Comparison of ENCODE assay signal across 23 cellular contexts in genomic region chr6:162200945-162201692, GRCh38.
"Had no signal": no experiment of that assay in that cellular context is flagged by ENCODE, and none has a peak within 500 bp of the region (broad histone marks: within the 10 kb centered on the region; RNA-seq: fewer than 3 reads in every experiment).

No MANE protein-coding gene starts in this region.

- FAIRE-seq: colon, keratinocyte, urothelium cell line had no signal

- H3K4me3 ChIP-seq: body of pancreas, dorsolateral prefrontal cortex, pancreas, tibial nerve had no signal

- H3K27ac ChIP-seq: body of pancreas, dorsolateral prefrontal cortex, foreskin keratinocyte, pancreas, tibial nerve, WERI-Rb-1 had no signal

- H3K27me3 Mint-ChIP-seq: activated CD4-positive, alpha-beta T cell treated with anti-CD3 and anti-CD28 coated beads for 36 hours; activated CD8-positive, alpha-beta T cell treated with anti-CD3 and anti-CD28 coated beads for 36 hours; activated naive CD8-positive, alpha-beta T cell treated with anti-CD3 and anti-CD28 coated beads, Interleukin-2, amount 10 ng/mL, durations not matched to agents 7 days and 5 days; activated T-cell treated with anti-CD3 and anti-CD28 coated beads, Interleukin-2, amount 50 U/mL, for 24 hours; memory B cell; naive thymus-derived CD4-positive, alpha-beta T cell had no signal

- ATAC-seq: activated CD4-positive, alpha-beta T cell treated with anti-CD3 and anti-CD28 coated beads for 36 hours; activated CD8-positive, alpha-beta T cell treated with anti-CD3 and anti-CD28 coated beads for 36 hours; body of pancreas; foreskin keratinocyte; left lobe of liver; naive thymus-derived CD4-positive, alpha-beta T cell had no signal

- H3K27ac Mint-ChIP-seq: activated CD4-positive, alpha-beta T cell treated with anti-CD3 and anti-CD28 coated beads for 36 hours; activated CD8-positive, alpha-beta T cell treated with anti-CD3 and anti-CD28 coated beads for 36 hours; activated naive CD8-positive, alpha-beta T cell treated with anti-CD3 and anti-CD28 coated beads, Interleukin-2, amount 10 ng/mL, durations not matched to agents 7 days and 5 days; activated T-cell treated with anti-CD3 and anti-CD28 coated beads, Interleukin-2, amount 50 U/mL, for 24 hours; activated T-helper 2 cell treated with anti-CD3 and anti-CD28 coated beads, Interferon-gamma antibody, Interleukin-2, Interleukin-4, amounts not matched to agents 10 μg/mL and 5 μg/mL and 100 μg/mL, durations not matched to agents 14 hours and 24 hours and 36 hours; memory B cell; naive thymus-derived CD4-positive, alpha-beta T cell had no signal

- H3K9me3 ChIP-seq: body of pancreas, pancreas, tibial nerve had no signal

- H3K36me3 Mint-ChIP-seq: activated naive CD8-positive, alpha-beta T cell treated with anti-CD3 and anti-CD28 coated beads, Interleukin-2, amount 10 ng/mL, durations not matched to agents 7 days and 5 days had no signal

- H3K36me3 ChIP-seq: pancreas, tibial nerve, WERI-Rb-1 had no signal

- H3K4me1 Mint-ChIP-seq: activated CD4-positive, alpha-beta T cell treated with anti-CD3 and anti-CD28 coated beads for 36 hours; activated naive CD8-positive, alpha-beta T cell treated with anti-CD3 and anti-CD28 coated beads, Interleukin-2, amount 10 ng/mL, durations not matched to agents 7 days and 5 days; memory B cell; naive thymus-derived CD4-positive, alpha-beta T cell had no signal

- H3K4me3 Mint-ChIP-seq: activated CD4-positive, alpha-beta T cell treated with anti-CD3 and anti-CD28 coated beads for 36 hours; activated CD8-positive, alpha-beta T cell treated with anti-CD3 and anti-CD28 coated beads for 36 hours; activated naive CD8-positive, alpha-beta T cell treated with anti-CD3 and anti-CD28 coated beads, Interleukin-2, amount 10 ng/mL, durations not matched to agents 7 days and 5 days; activated T-cell treated with anti-CD3 and anti-CD28 coated beads, Interleukin-2, amount 50 U/mL, for 24 hours; memory B cell; naive thymus-derived CD4-positive, alpha-beta T cell had no signal

- DNase-seq: activated CD4-positive, alpha-beta T cell treated with anti-CD3 and anti-CD28 coated beads for 36 hours; activated CD8-positive, alpha-beta T cell treated with anti-CD3 and anti-CD28 coated beads for 36 hours; activated naive CD4-positive, alpha-beta T cell treated with Interleukin-2 at 50 U/mL for 16 hours; activated naive CD8-positive, alpha-beta T cell treated with anti-CD3 and anti-CD28 coated beads, Interleukin-2, amount 10 ng/mL, durations not matched to agents 7 days and 5 days; activated T-cell treated with anti-CD3 and anti-CD28 coated beads, Interleukin-2, amount 50 U/mL, for 24 hours; body of pancreas; dorsolateral prefrontal cortex; foreskin keratinocyte; glutamatergic neuron; hippocampal formation; naive thymus-derived CD4-positive, alpha-beta T cell; pancreas; stimulated activated CD4-positive, alpha-beta T cell treated with anti-CD3 and anti-CD28 coated beads, Interleukin-2, amount 100 ng/mL, for 24 hours; stimulated activated naive CD4-positive, alpha-beta T cell treated with Interleukin-2 at 50 U/mL for 16 hours; SW 1271; WERI-Rb-1 had no signal

- H3K9me3 Mint-ChIP-seq: activated CD8-positive, alpha-beta T cell treated with anti-CD3 and anti-CD28 coated beads for 36 hours; activated naive CD8-positive, alpha-beta T cell treated with anti-CD3 and anti-CD28 coated beads, Interleukin-2, amount 10 ng/mL, durations not matched to agents 7 days and 5 days; activated T-cell treated with anti-CD3 and anti-CD28 coated beads, Interleukin-2, amount 50 U/mL, for 24 hours; activated T-helper 2 cell treated with anti-CD3 and anti-CD28 coated beads, Interferon-gamma antibody, Interleukin-2, Interleukin-4, amounts not matched to agents 10 μg/mL and 5 μg/mL and 100 μg/mL, durations not matched to agents 14 hours and 24 hours and 36 hours; memory B cell had no signal

- H3K4me1 ChIP-seq: body of pancreas, foreskin keratinocyte, pancreas had no signal

- H3K27me3 ChIP-seq: body of pancreas, dorsolateral prefrontal cortex, foreskin keratinocyte, pancreas, tibial nerve had no signal
